In the genomic region with DNA sequence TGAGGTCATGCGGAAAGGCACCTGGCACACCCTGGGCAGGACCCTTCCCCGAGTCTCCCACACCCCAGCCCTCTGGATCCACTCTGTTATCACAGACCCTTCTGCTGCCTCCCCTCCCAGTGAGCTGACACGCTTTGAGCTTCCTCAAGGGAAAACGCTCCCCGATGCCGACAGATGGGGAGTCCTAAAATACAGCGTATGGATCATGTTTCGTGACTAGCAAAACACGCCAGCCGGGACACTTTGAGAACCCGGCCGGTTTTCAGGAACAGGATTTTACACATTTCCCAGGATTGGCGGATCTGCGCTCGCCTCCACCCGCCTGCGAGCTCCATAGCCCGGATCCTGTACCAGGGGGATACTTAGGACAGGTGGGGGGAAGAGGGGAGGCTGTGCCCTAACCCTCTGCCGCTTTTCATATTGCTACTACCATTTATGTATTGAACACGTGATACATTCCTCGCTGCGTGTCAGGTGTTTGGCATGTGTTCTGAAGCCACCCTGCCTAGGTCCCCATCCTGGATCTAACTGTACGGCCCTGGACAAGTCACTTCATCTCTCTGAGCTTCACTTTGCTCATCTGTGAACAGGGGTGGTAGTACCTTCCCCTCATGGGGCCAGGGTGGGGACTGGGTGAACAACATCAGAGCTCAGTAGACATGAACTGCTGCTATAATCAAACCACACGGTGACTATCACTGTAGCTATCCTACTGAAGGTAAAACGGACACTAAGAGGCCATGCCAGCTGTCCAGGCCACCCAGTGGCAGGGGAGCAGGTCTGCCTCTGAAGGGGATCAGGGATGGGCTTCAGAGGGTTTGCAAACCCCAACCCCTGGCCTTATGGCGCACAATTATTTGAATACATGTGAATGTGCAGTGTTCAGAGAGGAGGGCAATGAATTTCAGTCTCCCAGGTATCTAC, we compare ENCODE assay signal across 15 cellular contexts.
DNase-seq lines count a peak whose midpoint lies in the region; ATAC-seq and TF ChIP-seq lines count a peak whose summit lies in the region.
"Had no signal": no experiment of that assay in that cellular context is flagged by ENCODE, and none has a peak within 500 bp of the region (broad histone marks: within the 10 kb centered on the region; RNA-seq: fewer than 3 reads in every experiment).

No MANE protein-coding gene starts in this region.

- H3K36me3 ChIP-seq in WERI-Rb-1 (peaks cover 44% of the 10 kb centered on the region), stomach (peaks cover 0 to 5% (median 0%) of the 10 kb centered on the region in 4 donors)
- H3K36me3 ChIP-seq: upper lobe of left lung had no signal

- peaks cover 6% of the 10 kb centered on the region for H3K36me3 Mint-ChIP-seq in activated naive CD4-positive, alpha-beta T cell treated with anti-CD3 and anti-CD28 coated beads, Interleukin-2, amount 50 U/mL, for 24 hours
- no peaks in the 10 kb centered on the region for H3K36me3 Mint-ChIP-seq in activated naive CD4-positive, alpha-beta T cell treated with anti-CD3 and anti-CD28 coated beads for 36 hours (ENCODE audit: low read depth)
- H3K36me3 Mint-ChIP-seq in immature natural killer cell, result no peaks in the 10 kb centered on the region

- H3K9me3 Mint-ChIP-seq in activated naive CD4-positive, alpha-beta T cell treated with anti-CD3 and anti-CD28 coated beads, Interleukin-2, amount 50 U/mL, for 24 hours, result no peaks in the 10 kb centered on the region
- no peaks in the 10 kb centered on the region for H3K9me3 Mint-ChIP-seq in activated naive CD4-positive, alpha-beta T cell treated with anti-CD3 and anti-CD28 coated beads for 36 hours
- no peaks in the 10 kb centered on the region for H3K9me3 Mint-ChIP-seq in immature natural killer cell
- H3K9me3 Mint-ChIP-seq: activated T-helper 17 cell treated with anti-CD3 and anti-CD28 coated beads, Interleukin-2, amount 50 U/mL, for 72 hours had no signal

- H3K4me1 ChIP-seq in stomach, result peaks cover 61 to 92% (median 76%) of the 10 kb centered on the region in 4 donors

- no peak overlapping the region for H3K4me3 Mint-ChIP-seq in activated naive CD4-positive, alpha-beta T cell treated with anti-CD3 and anti-CD28 coated beads, Interleukin-2, amount 50 U/mL, for 24 hours
- H3K4me3 Mint-ChIP-seq in activated naive CD4-positive, alpha-beta T cell treated with anti-CD3 and anti-CD28 coated beads for 36 hours, result no peak overlapping the region
- H3K4me3 Mint-ChIP-seq in immature natural killer cell, result no peak overlapping the region
- H3K4me3 Mint-ChIP-seq: activated T-helper 17 cell treated with anti-CD3 and anti-CD28 coated beads, Interleukin-2, amount 50 U/mL, for 72 hours had no signal

- DNase-seq in activated naive CD4-positive, alpha-beta T cell treated with anti-CD3 and anti-CD28 coated beads for 36 hours, result no peak
- DNase-seq in WERI-Rb-1, result peak; percentile 67
- no peak for DNase-seq in immature natural killer cell
- no peak for DNase-seq in stomach
- DNase-seq in AG08395 (ENCODE audit: low spot score), result no peak
- DNase-seq: activated CD4-positive, alpha-beta T cell treated with anti-CD3 and anti-CD28 coated beads, Interleukin-2, amount 50 U/mL, for 1 hour; left cardiac atrium; T-helper 9 cell; upper lobe of left lung had no signal

- H3K4me3 ChIP-seq in WERI-Rb-1 (ENCODE audit: low read depth, low read length) (peak overlapping the region; percentile 8), stomach (no peak overlapping the region)
- H3K4me3 ChIP-seq: ascending aorta, upper lobe of left lung had no signal

- TF ChIP-seq CTCF in WERI-Rb-1 (IDR thresholded peaks at IDR 0.05; ENCODE audit: low read depth, low read length) (peak; percentile 57), stomach (IDR thresholded peaks at IDR 0.05) (no peak)

- H3K27me3 Mint-ChIP-seq in activated naive CD4-positive, alpha-beta T cell treated with anti-CD3 and anti-CD28 coated beads, Interleukin-2, amount 50 U/mL, for 24 hours, result no peaks in the 10 kb centered on the region
- no peaks in the 10 kb centered on the region for H3K27me3 Mint-ChIP-seq in activated naive CD4-positive, alpha-beta T cell treated with anti-CD3 and anti-CD28 coated beads for 36 hours (ENCODE audit: low read depth)
- H3K27me3 Mint-ChIP-seq in immature natural killer cell (ENCODE audit: low read depth in 3 of 3), result peaks cover 0 to 4% (median 3%) of the 10 kb centered on the region in 3 donors
- H3K27me3 Mint-ChIP-seq: activated T-helper 17 cell treated with anti-CD3 and anti-CD28 coated beads, Interleukin-2, amount 50 U/mL, for 72 hours had no signal

- H3K27me3 ChIP-seq in WERI-Rb-1 (ENCODE audit: insufficient read depth, low read depth, severe bottlenecking) (no peaks in the 10 kb centered on the region), stomach (no peaks in the 10 kb centered on the region)
- H3K27me3 ChIP-seq: ascending aorta, upper lobe of left lung had no signal

- intact Hi-C loops in activated naive CD4-positive, alpha-beta T cell treated with anti-CD3 and anti-CD28 coated beads for 36 hours (cut with micrococcal nuclease), result no loop called here
- intact Hi-C loops in stomach (cut with DNase I; ENCODE audit: low total_unique reads), result loop anchor here (10.0 kb wide), 1 partner anchor 52 kb away; no protein-coding TSS in a partner anchor

- no peak for ATAC-seq in HG02852 (IDR thresholded peaks at IDR 0.05; ENCODE audit: unreplicated experiment)
- ATAC-seq in HG03097 (IDR thresholded peaks at IDR 0.05; ENCODE audit: low FRiP score, unreplicated experiment), result no peak
- ATAC-seq: activated T-helper 17 cell treated with anti-CD3 and anti-CD28 coated beads, Interleukin-2, amount 50 U/mL, for 72 hours; left cardiac atrium had no signal

- H3K27ac ChIP-seq in WERI-Rb-1 (peak overlapping the region; percentile 87), stomach (peak overlapping the region; percentile 56 to 87 (median 79))
- H3K27ac ChIP-seq: RWPE1, upper lobe of left lung had no signal

- no peak for TF ChIP-seq EP300 in stomach (IDR thresholded peaks at IDR 0.05)

- 48 to 70% (median 60%) methylated on average over 23 to 26 of the region's 26 CpGs for WGBS in stomach, 5 donors

- H3K27ac Mint-ChIP-seq in activated naive CD4-positive, alpha-beta T cell treated with anti-CD3 and anti-CD28 coated beads, Interleukin-2, amount 50 U/mL, for 24 hours, result peak overlapping the region; percentile 41
- no peak overlapping the region for H3K27ac Mint-ChIP-seq in activated naive CD4-positive, alpha-beta T cell treated with anti-CD3 and anti-CD28 coated beads for 36 hours
- peak overlapping the region; percentile 21 to 64 (median 32) for H3K27ac Mint-ChIP-seq in immature natural killer cell
- H3K27ac Mint-ChIP-seq: activated T-helper 17 cell treated with anti-CD3 and anti-CD28 coated beads, Interleukin-2, amount 50 U/mL, for 72 hours had no signal

- H3K9me3 ChIP-seq in WERI-Rb-1 (ENCODE audit: severe bottlenecking) (no peaks in the 10 kb centered on the region), stomach (no peaks in the 10 kb centered on the region)
- H3K9me3 ChIP-seq: ascending aorta, upper lobe of left lung had no signal

- peaks cover 67% of the 10 kb centered on the region for H3K4me1 Mint-ChIP-seq in activated naive CD4-positive, alpha-beta T cell treated with anti-CD3 and anti-CD28 coated beads, Interleukin-2, amount 50 U/mL, for 24 hours
- H3K4me1 Mint-ChIP-seq in activated naive CD4-positive, alpha-beta T cell treated with anti-CD3 and anti-CD28 coated beads for 36 hours (ENCODE audit: low read depth), result peaks cover 36% of the 10 kb centered on the region
- peaks cover 81 to 85% of the 10 kb centered on the region in 2 donors for H3K4me1 Mint-ChIP-seq in immature natural killer cell

- CTCF ChIA-PET in activated naive CD4-positive, alpha-beta T cell treated with anti-CD3 and anti-CD28 coated beads for 36 hours (lab: Charles Lee), result interaction anchor here (1.9 kb wide), 1 partner anchor 10 kb away, joined by 4 read pairs; no protein-coding TSS in a partner anchor

- no peak for TF ChIP-seq POLR2A in stomach (IDR thresholded peaks at IDR 0.05)
